In the genomic region with DNA sequence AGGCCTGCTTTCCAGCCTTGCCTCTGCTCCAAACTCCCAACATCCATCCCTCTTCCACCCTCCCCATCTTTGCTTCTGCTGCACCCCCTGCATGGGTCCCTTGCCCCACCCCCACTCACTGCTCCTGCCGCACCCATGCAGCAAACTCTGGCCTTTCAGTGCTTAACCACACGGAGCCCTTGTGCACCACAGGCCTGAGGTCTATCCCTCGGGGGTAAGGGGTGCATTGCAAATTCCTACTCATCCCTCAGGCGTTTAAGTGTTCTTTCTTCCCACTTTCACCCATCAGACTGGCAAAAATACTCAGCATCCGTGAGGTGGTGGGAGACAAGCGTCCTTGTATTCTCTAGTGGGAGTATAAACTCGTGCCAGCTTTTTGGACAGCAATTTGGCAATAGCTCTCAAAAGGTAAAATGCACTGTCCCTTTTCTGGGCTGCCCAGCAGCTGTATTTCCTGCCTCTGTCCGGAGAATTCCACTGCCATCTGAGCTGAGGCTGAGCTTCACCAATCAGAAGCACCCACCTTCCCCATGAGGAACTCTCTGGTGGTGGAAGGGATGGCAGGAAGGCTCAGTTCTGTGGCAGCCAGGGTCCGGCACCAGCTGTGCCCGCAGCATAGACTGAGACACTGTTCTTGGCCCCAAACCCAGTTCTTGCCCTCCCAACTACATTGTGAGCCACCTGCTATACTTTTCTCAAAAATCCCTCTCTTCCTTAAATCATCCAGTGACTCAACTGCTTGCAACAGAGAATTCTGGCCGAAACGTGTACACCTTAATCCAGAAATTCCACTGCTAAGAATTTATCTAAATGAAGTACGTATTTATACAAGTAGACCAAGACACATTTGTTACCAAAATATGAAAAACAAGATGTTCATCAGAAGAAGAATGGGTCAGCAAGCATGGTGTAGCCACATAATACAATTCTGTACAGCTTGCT, we compare ENCODE assay signal across 20 cellular contexts. TPM values are rescaled to one million over a fixed set of nuclear protein-coding genes. Genes with fewer than 3 reads are reported as not detected.
A peak's percentile ranks its signal among the peaks of the same experiment; 100 is the strongest.
DNase-seq lines count a peak whose midpoint lies in the region; ATAC-seq, FAIRE-seq and TF ChIP-seq lines count a peak whose summit lies in the region.
"Had no signal": no experiment of that assay in that cellular context is flagged by ENCODE, and none has a peak within 500 bp of the region (broad histone marks: within the 10 kb centered on the region; RNA-seq: fewer than 3 reads in every experiment).

No MANE protein-coding gene starts in this region.

- H3K4me3 Mint-ChIP-seq in MCF 10A (ENCODE audit: unreplicated experiment) = no peak overlapping the region
- H3K4me3 Mint-ChIP-seq in stimulated activated memory B cell treated with anti-CD40 and anti-IgM and Interleukin-4, amounts not matched to agents 10 μg/mL and 1 μg/mL and 100 μg/mL, for 72 hours = no peak overlapping the region
- H3K4me3 Mint-ChIP-seq: activated B cell treated with CpG ODN at 0.5 μM for 24 hours, IgD-negative memory B cell, memory B cell had no signal

- H3K4me1 ChIP-seq in IMR-90 (ENCODE audit: control insufficient read depth, insufficient read depth, low read length) (peaks cover 27% of the 10 kb centered on the region), keratinocyte (ENCODE audit: control insufficient read depth, extremely low read depth, insufficient read depth, low read length) (peaks cover 21% of the 10 kb centered on the region), right lobe of liver (no peaks in the 10 kb centered on the region)
- H3K4me1 ChIP-seq: parathyroid adenoma had no signal

- no peaks in the 10 kb centered on the region for H3K9me3 ChIP-seq in IMR-90 (ENCODE audit: control insufficient read depth, insufficient read depth, low read length)
- no peaks in the 10 kb centered on the region for H3K9me3 ChIP-seq in keratinocyte (ENCODE audit: control insufficient read depth, low read depth, low read length)
- no peaks in the 10 kb centered on the region for H3K9me3 ChIP-seq in right lobe of liver
- H3K9me3 ChIP-seq: SK-N-SH had no signal

- DNase-seq in IMR-90 = peak; percentile 44
- no peak for DNase-seq in MCF 10A (ENCODE audit: unreplicated experiment)
- no peak for DNase-seq in keratinocyte (ENCODE audit: low read depth, low spot score)
- DNase-seq in HEK293T (ENCODE audit: extremely low spot score) = no peak
- DNase-seq in DMS79 (lab: John Stamatoyannopoulos, UW) = no peak
- no peak for DNase-seq in right lobe of liver
- DNase-seq: activated B cell treated with CpG ODN at 0.5 μM for 24 hours; cerebellar nuclear complex; DND-41; NCI-H2227 treated with DMSO at 0.1 percent for 48 hours; NK-92 treated with Interleukin-12 subunit alpha and Interleukin-12 subunit beta, amount 100 ng/mL, for 24 hours; SK-N-SH had no signal

- dilution Hi-C loops in IMR-90 (cut with HindIII; ENCODE audit: low sequenced_read_pairs, unreplicated experiment) (no loop called here), keratinocyte (cut with MboI; ENCODE audit: extremely low pct_ligation_motif_present, low sequenced_read_pairs) (loop anchor here (25.0 kb wide), 1 partner anchor 137 kb away; no protein-coding TSS in a partner anchor)

- no peak overlapping the region; the same call in 1 of the 2 replicates for H4K91ac ChIP-seq in IMR-90 (ENCODE audit: insufficient read depth, low read depth, low read length)

- H3K27ac ChIP-seq in IMR-90 (ENCODE audit: insufficient read depth, low read length) (peak overlapping the region; percentile 68), keratinocyte (ENCODE audit: control insufficient read depth, insufficient read depth, low read length) (no peak overlapping the region), right lobe of liver (no peak overlapping the region)
- H3K27ac ChIP-seq: C4-2B, parathyroid adenoma had no signal

- H3K23ac ChIP-seq in IMR-90 (ENCODE audit: low read depth, low read length) = peak overlapping the region; percentile 77; the same call in 1 of the 2 replicates

- H3K79me1 ChIP-seq in IMR-90 (ENCODE audit: low read depth in 1 of 2, low read length in 2 of 2) = peaks cover 33 to 82% of the 10 kb centered on the region in 2 experiments

- H4K5ac ChIP-seq in IMR-90 (ENCODE audit: low read depth, low read length) = no peak overlapping the region

- H3K27ac Mint-ChIP-seq in MCF 10A (ENCODE audit: low read depth, unreplicated experiment) = peak overlapping the region; percentile 48
- H3K27ac Mint-ChIP-seq in stimulated activated memory B cell treated with anti-CD40 and anti-IgM and Interleukin-4, amounts not matched to agents 10 μg/mL and 1 μg/mL and 100 μg/mL, for 72 hours = peak overlapping the region; percentile 3
- H3K27ac Mint-ChIP-seq: activated B cell treated with CpG ODN at 0.5 μM for 24 hours; activated naive CD4-positive, alpha-beta T cell treated with anti-CD3 and anti-CD28 coated beads, Interleukin-2, amount 50 U/mL, for 72 hours had no signal

- no peaks in the 10 kb centered on the region for H3K27me3 Mint-ChIP-seq in MCF 10A (ENCODE audit: insufficient read depth, unreplicated experiment)
- no peaks in the 10 kb centered on the region for H3K27me3 Mint-ChIP-seq in stimulated activated memory B cell treated with anti-CD40 and anti-IgM and Interleukin-4, amounts not matched to agents 10 μg/mL and 1 μg/mL and 100 μg/mL, for 72 hours
- H3K27me3 Mint-ChIP-seq: activated B cell treated with CpG ODN at 0.5 μM for 24 hours, IgD-negative memory B cell, memory B cell had no signal

- H2AK9ac ChIP-seq in IMR-90 (replicated peaks; ENCODE audit: low read depth, low read length, poor library complexity) = peak overlapping the region; percentile 1

- no peak overlapping the region for H3K4me3 ChIP-seq in IMR-90 (ENCODE audit: insufficient read depth, low read depth, low read length)
- H3K4me3 ChIP-seq in keratinocyte (ENCODE audit: control insufficient read depth in 2 of 3, extremely low read depth in 1 of 3, insufficient read depth in 2 of 3, low read depth in 1 of 3, low read length in 3 of 3) = no peak overlapping the region
- H3K4me3 ChIP-seq in right lobe of liver = no peak overlapping the region

- TF ChIP-seq CTCF in IMR-90 (conservative IDR thresholded peaks at IDR 0.05; ENCODE audit: low read depth, low read length) (no peak), MCF 10A (IDR thresholded peaks at IDR 0.05; ENCODE audit: unreplicated experiment) (no peak), keratinocyte (optimal IDR thresholded peaks at IDR 0.05 in 1 of 3, IDR thresholded peaks at IDR 0.05 in 1 of 3, conservative IDR thresholded peaks at IDR 0.05 in 1 of 3; ENCODE audit: extremely low read depth in 1 of 3, insufficient read depth in 2 of 3, low read length in 3 of 3) (no peak), right lobe of liver (IDR thresholded peaks at IDR 0.05) (no peak)

- no peak overlapping the region for H2BK20ac ChIP-seq in IMR-90 (ENCODE audit: low read depth, low read length)

- H2BK5ac ChIP-seq in IMR-90 (ENCODE audit: low read depth, low read length, poor library complexity, severe bottlenecking) = peak overlapping the region; percentile 33

- no peak for TF ChIP-seq RAD21 in IMR-90 (IDR thresholded peaks at IDR 0.05; ENCODE audit: low read length)

- H4K20me1 ChIP-seq in IMR-90 (ENCODE audit: insufficient read depth, low read length) = peaks cover 46% of the 10 kb centered on the region
- peaks cover 16% of the 10 kb centered on the region for H4K20me1 ChIP-seq in keratinocyte (ENCODE audit: control insufficient read depth, extremely low read depth, insufficient read depth, low read length)

- H3K79me2 ChIP-seq in keratinocyte (ENCODE audit: control insufficient read depth, insufficient read depth, low read length) = peaks cover 88% of the 10 kb centered on the region

- H3K36me3 Mint-ChIP-seq in MCF 10A (ENCODE audit: insufficient read depth, unreplicated experiment) = peaks cover 80% of the 10 kb centered on the region
- H3K36me3 Mint-ChIP-seq in stimulated activated memory B cell treated with anti-CD40 and anti-IgM and Interleukin-4, amounts not matched to agents 10 μg/mL and 1 μg/mL and 100 μg/mL, for 72 hours = peaks cover 61% of the 10 kb centered on the region
- H3K36me3 Mint-ChIP-seq: activated naive CD4-positive, alpha-beta T cell treated with anti-CD3 and anti-CD28 coated beads, Interleukin-2, amount 50 U/mL, for 72 hours; IgD-negative memory B cell had no signal

- H3K4me2 ChIP-seq in IMR-90 (ENCODE audit: low read depth, low read length) (peak overlapping the region; percentile 41), keratinocyte (ENCODE audit: control insufficient read depth, extremely low read depth, insufficient read depth, low read depth, low read length) (peak overlapping the region; percentile 57)
- H3K4me2 ChIP-seq: SK-N-SH had no signal

- H4K8ac ChIP-seq in IMR-90 (ENCODE audit: low read depth in 2 of 2, low read length in 2 of 2) = no peak overlapping the region

- no peak overlapping the region for H2BK15ac ChIP-seq in IMR-90 (ENCODE audit: low read depth, low read length)

- no peak overlapping the region for H3K9ac ChIP-seq in IMR-90 (ENCODE audit: low read depth, low read length)
- peak overlapping the region; percentile 13 for H3K9ac ChIP-seq in keratinocyte (ENCODE audit: control insufficient read depth, extremely low read depth, insufficient read depth, low read length)
- H3K9ac ChIP-seq: parathyroid adenoma, SK-N-SH had no signal

- peak overlapping the region; percentile 50; the same call in 1 of the 2 replicates for H2AK5ac ChIP-seq in IMR-90 (ENCODE audit: low read depth, low read length)

- no peak overlapping the region for H2AFZ ChIP-seq in IMR-90 (replicated peaks; ENCODE audit: low read length, poor library complexity)
- no peak overlapping the region for H2AFZ ChIP-seq in keratinocyte (ENCODE audit: control insufficient read depth, low read length)
- H2AFZ ChIP-seq: parathyroid adenoma had no signal

- WGBS in IMR-90 (ENCODE audit: extremely low coverage in 2 of 2, insufficient read length in 1 of 2), 2 experiments = 33% methylated on average over 3 of the region's 13 CpGs; no CpG with 5 or more reads in 1 of the 2 experiments
- WGBS in right lobe of liver (ENCODE audit: insufficient coverage, low coverage, low lambda C conversion rate, missing lambda C conversion rate) = 70% methylated on average over 12 of the region's 13 CpGs

- no peak overlapping the region for H2BK120ac ChIP-seq in IMR-90 (ENCODE audit: low read depth, low read length)

- H3K36me3 ChIP-seq in IMR-90 (ENCODE audit: control insufficient read depth, insufficient read depth, low read length) (peaks cover 27% of the 10 kb centered on the region), keratinocyte (ENCODE audit: control insufficient read depth in 2 of 2, extremely low read depth in 1 of 2, insufficient read depth in 2 of 2, low read length in 2 of 2) (peaks cover 28 to 29% of the 10 kb centered on the region in 2 experiments), right lobe of liver (peaks cover 0 to 59% (median 16%) of the 10 kb centered on the region in 4 donors)

- BruUV-seq in IMR-90 (replicated peaks; lab: Mats Ljungman, UMichigan) = no TSS peak
- BruUV-seq in MCF 10A (replicated peaks; lab: Mats Ljungman, UMichigan) = no TSS peak

- peaks cover 20% of the 10 kb centered on the region for H3K4me1 Mint-ChIP-seq in MCF 10A (ENCODE audit: insufficient read depth, unreplicated experiment)
- peaks cover 22% of the 10 kb centered on the region for H3K4me1 Mint-ChIP-seq in stimulated activated memory B cell treated with anti-CD40 and anti-IgM and Interleukin-4, amounts not matched to agents 10 μg/mL and 1 μg/mL and 100 μg/mL, for 72 hours
- H3K4me1 Mint-ChIP-seq: activated B cell treated with CpG ODN at 0.5 μM for 24 hours had no signal

- ATAC-seq in IMR-90 (ENCODE audit: low read depth) = peak; percentile 49
- ATAC-seq in stimulated activated memory B cell treated with anti-CD40 and anti-IgM and Interleukin-4, amounts not matched to agents 10 μg/mL and 1 μg/mL and 100 μg/mL, for 72 hours = no peak
- ATAC-seq in right lobe of liver = no peak
- ATAC-seq in HG03521 (IDR thresholded peaks at IDR 0.05; ENCODE audit: unreplicated experiment) = no peak
- ATAC-seq: activated naive CD4-positive, alpha-beta T cell treated with anti-CD3 and anti-CD28 coated beads, Interleukin-2, amount 50 U/mL, for 72 hours had no signal

- no peak overlapping the region for H3K18ac ChIP-seq in IMR-90 (ENCODE audit: low read depth, low read length)

- TF ChIP-seq POLR2A in IMR-90 (IDR thresholded peaks at IDR 0.05; ENCODE audit: low read depth, low read length) = no peak
- no peak for TF ChIP-seq POLR2A in right lobe of liver (IDR thresholded peaks at IDR 0.05)

- POLR2A ChIA-PET in IMR-90 (lab: Charles Lee; ENCODE audit: unreplicated experiment) = no interaction called here
- POLR2A ChIA-PET in MCF 10A (lab: Yijun Ruan, JAX) = interaction anchor here (0.9 to 1.1 kb wide), 2 partner anchors 8 to 9 kb away, joined by 4 to 5 read pairs; no protein-coding TSS in a partner anchor
- POLR2A ChIA-PET in HEK293T (lab: Yijun Ruan, JAX) = no interaction called here

- CTCF ChIA-PET in IMR-90 (lab: Yijun Ruan, JAX) (interaction anchor here (0.6 to 1.5 kb wide), 6 partner anchors 10 to 119 kb away, joined by 3 to 4 read pairs (median 4); a partner anchor contains a TSS), MCF 10A (lab: Yijun Ruan, JAX) (interaction anchor here (0.5 to 1.3 kb wide), 8 partner anchors 8 to 524 kb away, joined by 3 to 5 read pairs (median 4); no protein-coding TSS in a partner anchor), HEK293T (lab: Yijun Ruan, JAX) (no interaction called here)

- H3K27me3 ChIP-seq in IMR-90 (ENCODE audit: control insufficient read depth, insufficient read depth, low read length) (no peaks in the 10 kb centered on the region), keratinocyte (ENCODE audit: control insufficient read depth, extremely low read depth, insufficient read depth, low read length) (no peaks in the 10 kb centered on the region), right lobe of liver (no peaks in the 10 kb centered on the region)

- in situ Hi-C loops in IMR-90 (cut with MboI; ENCODE audit: low sequenced_read_pairs) = loop anchor here (25.0 kb wide), 1 partner anchor 312 kb away; no protein-coding TSS in a partner anchor

- H3K56ac ChIP-seq in IMR-90 (ENCODE audit: extremely low read depth, insufficient read depth, low read length) = no peak overlapping the region

- H3K9me1 ChIP-seq in IMR-90 (ENCODE audit: insufficient read depth, low read length) = 0 out of 2 replicates have a peak, but pooled peaks cover 3% of the 10 kb centered on the region
- peaks cover 4% of the 10 kb centered on the region for H3K9me1 ChIP-seq in keratinocyte (ENCODE audit: control insufficient read depth, extremely low read depth, insufficient read depth, low read length)

- H3K9me3 Mint-ChIP-seq in MCF 10A (ENCODE audit: unreplicated experiment) = no peaks in the 10 kb centered on the region
- H3K9me3 Mint-ChIP-seq in stimulated activated memory B cell treated with anti-CD40 and anti-IgM and Interleukin-4, amounts not matched to agents 10 μg/mL and 1 μg/mL and 100 μg/mL, for 72 hours = no peaks in the 10 kb centered on the region
- H3K9me3 Mint-ChIP-seq: activated B cell treated with CpG ODN at 0.5 μM for 24 hours; activated naive CD4-positive, alpha-beta T cell treated with anti-CD3 and anti-CD28 coated beads, Interleukin-2, amount 50 U/mL, for 72 hours; IgD-negative memory B cell; memory B cell had no signal

- intact Hi-C loops in IMR-90 (cut with micrococcal nuclease) (no loop called here), MCF 10A (cut with micrococcal nuclease) (loop anchor here (10.0 kb wide), 1 partner anchor 275 kb away; no protein-coding TSS in a partner anchor), right lobe of liver (cut with DNase I) (no loop called here)

- no peak for FAIRE-seq in keratinocyte (lab: Jason Lieb, UNC)

- peak overlapping the region; percentile 8; the same call in 1 of the 2 replicates for H3K14ac ChIP-seq in IMR-90 (replicated peaks; ENCODE audit: low read depth, low read length)

- H3K4ac ChIP-seq in IMR-90 (ENCODE audit: low read depth, low read length) = peak overlapping the region; percentile 79; the same call in 1 of the 2 replicates

RNA-seq across cellular contexts. Expression of a gene that starts 15.0 kb away (rescaled TPM):
- 369 and 430 TPM in 2 replicates for total RNA-seq in IMR-90 (2012; rRNA removed)
- 318 and 340 TPM in 2 replicates for polyA plus RNA-seq in IMR-90 (2012; rRNA removed)
- 154 and 232 TPM in 2 replicates for polyA plus RNA-seq in IMR-90 (2012; cell fraction: cytosol; rRNA removed)
- polyA plus RNA-seq in IMR-90 (2012; cell fraction: nucleus; rRNA removed; ENCODE audit: low replicate concordance) = 50.0 and 129 TPM in 2 replicates
- 264 and 352 TPM in 2 replicates for total RNA-seq in MCF 10A (2022)
- polyA plus RNA-seq in keratinocyte = 353 to 388 TPM (median 360 TPM) in 3 replicates
- polyA plus RNA-seq in keratinocyte (2011; ENCODE audit: low read depth) = 46.0 TPM
- polyA plus RNA-seq in keratinocyte (2011; cell fraction: cytosol; rRNA removed) = 305 and 390 TPM in 2 replicates
- 205 and 225 TPM in 2 replicates for polyA plus RNA-seq in keratinocyte (2011; cell fraction: nucleus; rRNA removed)
- 228 and 312 TPM in 2 replicates for polyA plus RNA-seq in keratinocyte (2012; ENCODE audit: low replicate concordance)
- 142 to 261 TPM (median 258 TPM) in 3 replicates for polyA minus RNA-seq in keratinocyte
- 148 TPM for polyA minus RNA-seq in keratinocyte (2011; cell fraction: cytosol; rRNA and poly(A)+ RNA removed)
- polyA minus RNA-seq in keratinocyte (2011; cell fraction: nucleus; rRNA and poly(A)+ RNA removed) = 58.9 and 97.7 TPM in 2 replicates
- 100 to 1,000 TPM in 2 of 6 experiments, 10 to 100 TPM in 4; 76.4 to 196 (median 96.8) TPM for total RNA-seq in right lobe of liver

RNA-seq across cellular contexts. Expression of a gene that starts 50.0 kb away (rescaled TPM):
- total RNA-seq in IMR-90 (2012; rRNA removed) (not detected in 2 replicates), MCF 10A (2022) (not detected in 2 replicates), right lobe of liver (not detected)
- polyA plus RNA-seq in IMR-90 (2012; rRNA removed) (not detected in 2 replicates), keratinocyte (0.04 TPM in 1 of 3 replicates, not detected in the others)
- polyA plus RNA-seq in IMR-90 (2012; cell fraction: cytosol; rRNA removed) = not detected in 2 replicates
- not detected in 2 replicates for polyA plus RNA-seq in IMR-90 (2012; cell fraction: nucleus; rRNA removed; ENCODE audit: low replicate concordance)
- polyA plus RNA-seq in keratinocyte (2011; ENCODE audit: low read depth) = not detected
- not detected in 2 replicates for polyA plus RNA-seq in keratinocyte (2011; cell fraction: cytosol; rRNA removed)
- 0.20 TPM in 1 of 2 replicates, not detected in the other for polyA plus RNA-seq in keratinocyte (2011; cell fraction: nucleus; rRNA removed)
- polyA plus RNA-seq in keratinocyte (2012; ENCODE audit: low replicate concordance) = 0.14 and 0.36 TPM in 2 replicates
- polyA minus RNA-seq in keratinocyte = not detected in 3 replicates
- not detected for polyA minus RNA-seq in keratinocyte (2011; cell fraction: cytosol; rRNA and poly(A)+ RNA removed)
- polyA minus RNA-seq in keratinocyte (2011; cell fraction: nucleus; rRNA and poly(A)+ RNA removed) = not detected in 2 replicates
- total RNA-seq: activated B cell treated with CpG ODN at 0.5 μM for 24 hours; activated naive CD4-positive, alpha-beta T cell treated with anti-CD3 and anti-CD28 coated beads, Interleukin-2, amount 50 U/mL, for 72 hours; urinary bladder had no signal
- polyA plus RNA-seq: IgD-negative memory B cell, urinary bladder had no signal
